14 cellular contexts compared by ENCODE assay signal in genomic region chr4:151806511-151806927, GRCh38. TPM values are rescaled to one million over a fixed set of nuclear protein-coding genes. Genes with fewer than 3 reads are reported as not detected.
DNase-seq lines count a peak whose midpoint lies in the region; ATAC-seq, FAIRE-seq and TF ChIP-seq lines count a peak whose summit lies in the region.
"Had no signal": no experiment of that assay in that cellular context is flagged by ENCODE, and none has a peak within 500 bp of the region (broad histone marks: within the 10 kb centered on the region; RNA-seq: fewer than 3 reads in every experiment).

No MANE protein-coding gene starts in this region.

- H3K4me3 Mint-ChIP-seq in GM23338 (no peak overlapping the region), astrocyte (ENCODE audit: unreplicated experiment) (no peak overlapping the region), H9 (no peak overlapping the region)
- H3K4me3 Mint-ChIP-seq: activated CD4-positive, alpha-beta memory T cell treated with anti-CD3 and anti-CD28 coated beads for 36 hours; natural killer cell had no signal

- H3K9me3 ChIP-seq in astrocyte (ENCODE audit: insufficient read depth, low read depth, low read length) (peaks cover 3% of the 10 kb centered on the region), right atrium auricular region (no peaks in the 10 kb centered on the region), suprapubic skin (no peaks in the 10 kb centered on the region), H9 (ENCODE audit: control insufficient read depth, low read depth, low read length) (peaks cover 6% of the 10 kb centered on the region), Peyer's patch (no peaks in the 10 kb centered on the region)
- H3K9me3 ChIP-seq: vagina had no signal

- peaks cover 20% of the 10 kb centered on the region for H3K36me3 Mint-ChIP-seq in GM23338 (ENCODE audit: low read depth)
- H3K36me3 Mint-ChIP-seq in astrocyte (ENCODE audit: low read depth, unreplicated experiment), result no peaks in the 10 kb centered on the region
- peaks cover 0 to 7% (median 5%) of the 10 kb centered on the region in 3 experiments; a peak in 3 of 7 replicates for H3K36me3 Mint-ChIP-seq in H9 (ENCODE audit: insufficient read depth in 1 of 3, low read depth in 3 of 3)
- H3K36me3 Mint-ChIP-seq: activated CD4-positive, alpha-beta memory T cell treated with anti-CD3 and anti-CD28 coated beads for 36 hours; natural killer cell had no signal

- H3K27me3 Mint-ChIP-seq in GM23338 (ENCODE audit: insufficient read depth, low read depth, poor library complexity) (peaks cover 5% of the 10 kb centered on the region), astrocyte (ENCODE audit: low read depth, unreplicated experiment) (peaks cover 2% of the 10 kb centered on the region), H9 (ENCODE audit: low read depth) (no peaks in the 10 kb centered on the region; the same call in none of the 2 replicates)
- H3K27me3 Mint-ChIP-seq: activated CD4-positive, alpha-beta memory T cell treated with anti-CD3 and anti-CD28 coated beads for 36 hours had no signal

- H3K4me3 ChIP-seq in GM23338 (no peak overlapping the region), astrocyte (ENCODE audit: insufficient read depth, low read depth, low read length) (no peak overlapping the region), right atrium auricular region (no peak overlapping the region), suprapubic skin (no peak overlapping the region), Peyer's patch (no peak overlapping the region)
- H3K4me3 ChIP-seq: SK-N-MC, vagina had no signal

- peaks cover 11% of the 10 kb centered on the region; the same call in 1 of the 2 replicates for H3K9me2 ChIP-seq in GM23338 (ENCODE audit: insufficient read depth)

- no peaks in the 10 kb centered on the region for H3K79me2 ChIP-seq in GM23338 (replicated peaks; ENCODE audit: insufficient read depth)
- no peaks in the 10 kb centered on the region for H3K79me2 ChIP-seq in astrocyte (ENCODE audit: insufficient read depth, low read length)
- H3K79me2 ChIP-seq in H9 (ENCODE audit: insufficient read depth, low read length), result no peaks in the 10 kb centered on the region

- H3K79me1 ChIP-seq in H9 (ENCODE audit: insufficient read depth, low read depth, low read length, poor library complexity, severe bottlenecking), result no peaks in the 10 kb centered on the region

- H4K5ac ChIP-seq in H9 (ENCODE audit: insufficient read length, low read depth, low read length), result no peak overlapping the region

- TF ChIP-seq EP300 in suprapubic skin (IDR thresholded peaks at IDR 0.05), result no peak

- H2BK12ac ChIP-seq in H9 (ENCODE audit: insufficient read length, low read depth, low read length), result no peak overlapping the region

- DNase-seq in GM23338 (ENCODE audit: low spot score) (no peak), astrocyte (ENCODE audit: low read depth) (peak; percentile 84), right atrium auricular region (ENCODE audit: low spot score) (no peak), suprapubic skin (ENCODE audit: low spot score in 2 of 2) (no peak), H9 (no peak), Peyer's patch (no peak), SHP77 (lab: John Stamatoyannopoulos, UW) (no peak)
- DNase-seq: activated CD4-positive, alpha-beta memory T cell treated with anti-CD3 and anti-CD28 coated beads for 36 hours; natural killer cell had no signal

- H4K91ac ChIP-seq in H9 (ENCODE audit: insufficient read length, low read depth, low read length), result no peak overlapping the region

- no peak overlapping the region for H3K23ac ChIP-seq in H9 (ENCODE audit: insufficient read length, low read depth, low read length)

- peaks cover 18% of the 10 kb centered on the region for H3K9me3 Mint-ChIP-seq in GM23338
- peaks cover 4% of the 10 kb centered on the region for H3K9me3 Mint-ChIP-seq in astrocyte (ENCODE audit: unreplicated experiment)
- peaks cover 0 to 3% of the 10 kb centered on the region in 2 experiments; a peak in 2 of 5 replicates for H3K9me3 Mint-ChIP-seq in H9
- H3K9me3 Mint-ChIP-seq: activated CD4-positive, alpha-beta memory T cell treated with anti-CD3 and anti-CD28 coated beads for 36 hours; natural killer cell had no signal

- H3K9ac ChIP-seq in astrocyte (ENCODE audit: low read length) (peak overlapping the region; percentile 26), H9 (ENCODE audit: extremely low read depth, insufficient read length, low read length) (no peak overlapping the region)

- no peak overlapping the region for H3K14ac ChIP-seq in H9 (ENCODE audit: insufficient read depth, low read length)

- H3K27ac ChIP-seq in GM23338 (ENCODE audit: low read depth) (no peak overlapping the region), astrocyte (ENCODE audit: low read depth, low read length) (peak overlapping the region; percentile 62), right atrium auricular region (peak overlapping the region; percentile 71 to 85), suprapubic skin (peak overlapping the region; percentile 67), H9 (ENCODE audit: insufficient read length, low read depth, low read length) (no peak overlapping the region), Peyer's patch (peak overlapping the region in 1 of 4 donors; percentile 15)
- H3K27ac ChIP-seq: SK-N-MC had no signal

- H3K4ac ChIP-seq in H9 (ENCODE audit: low read depth, low read length), result no peak overlapping the region

- H3T11ph ChIP-seq in H9 (ENCODE audit: low read length), result no peak overlapping the region

- H4K8ac ChIP-seq in H9 (replicated peaks; ENCODE audit: insufficient read length, low read depth, low read length), result no peak overlapping the region

- no peaks in the 10 kb centered on the region for H3K23me2 ChIP-seq in H9 (ENCODE audit: insufficient read length, low read depth, low read length, poor library complexity, severe bottlenecking)

- H3K4me1 ChIP-seq in GM23338 (ENCODE audit: insufficient read depth), result peaks cover 23% of the 10 kb centered on the region
- peaks cover 20% of the 10 kb centered on the region for H3K4me1 ChIP-seq in astrocyte (ENCODE audit: insufficient read depth, low read length)
- H3K4me1 ChIP-seq in right atrium auricular region, result peaks cover 0 to 18% of the 10 kb centered on the region in 2 donors
- peaks cover 26% of the 10 kb centered on the region for H3K4me1 ChIP-seq in suprapubic skin
- H3K4me1 ChIP-seq in H9 (ENCODE audit: insufficient read depth, low read length), result peaks cover 14% of the 10 kb centered on the region; the same call in 1 of the 2 replicates
- H3K4me1 ChIP-seq in Peyer's patch, result no peaks in the 10 kb centered on the region
- H3K4me1 ChIP-seq: vagina had no signal

- no peak overlapping the region for H3K18ac ChIP-seq in H9 (ENCODE audit: insufficient read length, low read depth, low read length)

- H3K4me1 Mint-ChIP-seq in GM23338 (peaks cover 41% of the 10 kb centered on the region), astrocyte (ENCODE audit: low read depth, unreplicated experiment) (peaks cover 18% of the 10 kb centered on the region), H9 (peaks cover 47 to 62% of the 10 kb centered on the region in 2 experiments)
- H3K4me1 Mint-ChIP-seq: natural killer cell had no signal

- H3K56ac ChIP-seq in H9 (ENCODE audit: insufficient read length, low read depth, low read length), result no peak overlapping the region

- H3F3A ChIP-seq in GM23338 (replicated peaks; ENCODE audit: low read depth), result 0 out of 2 replicates have a peak, but pooled peaks cover 6% of the 10 kb centered on the region

- WGBS in suprapubic skin, result 43% methylated on average over 6 of the region's 6 CpGs
- no CpG with 5 or more reads among the region's 6 CpGs for WGBS in H9 (ENCODE audit: extremely low coverage, insufficient read length, low lambda C conversion rate)

- H2AFZ ChIP-seq in GM23338 (0 out of 2 replicates have a peak overlapping the region, but pooled peaks have one; percentile 1), astrocyte (ENCODE audit: low read depth, low read length) (peak overlapping the region; percentile 32), H9 (ENCODE audit: low read length) (no peak overlapping the region)

- no peak overlapping the region for H2BK120ac ChIP-seq in H9 (ENCODE audit: low read depth, low read length, poor library complexity, severe bottlenecking)

- peak; percentile 100 for FAIRE-seq in astrocyte (lab: Jason Lieb, UNC)
- FAIRE-seq: bronchial epithelial cell, G401.6 had no signal

- no peak overlapping the region for H2BK20ac ChIP-seq in H9 (ENCODE audit: low read depth, low read length, poor library complexity, severe bottlenecking)

- no peak overlapping the region for H2BK5ac ChIP-seq in H9 (ENCODE audit: insufficient read length, low read length)

- ATAC-seq in GM23338 (no peak), GM18858 (IDR thresholded peaks at IDR 0.05; ENCODE audit: unreplicated experiment) (no peak)
- ATAC-seq: natural killer cell had no signal

- no peaks in the 10 kb centered on the region for H3K27me3 ChIP-seq in GM23338 (ENCODE audit: insufficient read depth)
- H3K27me3 ChIP-seq in astrocyte (ENCODE audit: insufficient read depth, low read length), result no peaks in the 10 kb centered on the region
- H3K27me3 ChIP-seq in right atrium auricular region, result no peaks in the 10 kb centered on the region
- no peaks in the 10 kb centered on the region for H3K27me3 ChIP-seq in suprapubic skin
- no peaks in the 10 kb centered on the region for H3K27me3 ChIP-seq in H9 (ENCODE audit: insufficient read depth, low read length)
- H3K27me3 ChIP-seq in Peyer's patch, result no peaks in the 10 kb centered on the region
- H3K27me3 ChIP-seq: vagina had no signal

- H3K4me2 ChIP-seq in GM23338 (no peak overlapping the region), astrocyte (ENCODE audit: low read length) (peak overlapping the region; percentile 37), H9 (ENCODE audit: insufficient read depth, insufficient read length, low read length) (no peak overlapping the region)

- TF ChIP-seq CTCF in GM23338 (conservative IDR thresholded peaks at IDR 0.05; ENCODE audit: low read depth in 2 of 2) (no peak), astrocyte (IDR thresholded peaks at IDR 0.05; ENCODE audit: insufficient read depth, low read depth, low read length) (no peak), right atrium auricular region (IDR thresholded peaks at IDR 0.05) (no peak), suprapubic skin (IDR thresholded peaks at IDR 0.05) (no peak), H9 (conservative IDR thresholded peaks at IDR 0.05) (no peak), Peyer's patch (IDR thresholded peaks at IDR 0.05) (no peak)

- no peak overlapping the region for H3K27ac Mint-ChIP-seq in GM23338
- peak overlapping the region; percentile 97 for H3K27ac Mint-ChIP-seq in astrocyte (ENCODE audit: unreplicated experiment)
- H3K27ac Mint-ChIP-seq in H9, result peak overlapping the region in 1 of 3 experiments; percentile 35; a peak in 2 of 7 replicates
- H3K27ac Mint-ChIP-seq: activated CD4-positive, alpha-beta memory T cell treated with anti-CD3 and anti-CD28 coated beads for 36 hours; natural killer cell had no signal

- TF ChIP-seq POLR2A in suprapubic skin (IDR thresholded peaks at IDR 0.05) (no peak), Peyer's patch (IDR thresholded peaks at IDR 0.05) (no peak)

- no peaks in the 10 kb centered on the region for H4K20me1 ChIP-seq in GM23338 (replicated peaks; ENCODE audit: insufficient read depth)
- no peaks in the 10 kb centered on the region for H4K20me1 ChIP-seq in astrocyte (ENCODE audit: insufficient read depth, low read length)
- no peaks in the 10 kb centered on the region for H4K20me1 ChIP-seq in H9 (ENCODE audit: control insufficient read depth, insufficient read depth, insufficient read length)

- H3K36me3 ChIP-seq in GM23338 (ENCODE audit: insufficient read depth), result no peaks in the 10 kb centered on the region
- H3K36me3 ChIP-seq in astrocyte (ENCODE audit: insufficient read depth, low read length), result no peaks in the 10 kb centered on the region
- H3K36me3 ChIP-seq in right atrium auricular region, result no peaks in the 10 kb centered on the region
- H3K36me3 ChIP-seq in suprapubic skin, result no peaks in the 10 kb centered on the region
- no peaks in the 10 kb centered on the region for H3K36me3 ChIP-seq in Peyer's patch
- H3K36me3 ChIP-seq: vagina had no signal

- no peak overlapping the region for H2AK5ac ChIP-seq in H9 (ENCODE audit: insufficient read length, low read length)

- no peak overlapping the region for H2BK15ac ChIP-seq in H9 (ENCODE audit: low read depth, low read length)

RNA-seq across cellular contexts. Expression of gene GATB, which starts 45.7 kb away (rescaled TPM):
- 17.7 and 19.4 TPM in 2 replicates for total RNA-seq in GM23338 (2014; rRNA removed; shearing (Covaris generic))
- 16.9 and 18.9 TPM in 2 replicates for polyA plus RNA-seq in GM23338 (2016; fragmentation: Nextera tagmentation; extraction: Ambion mirVana)
- total RNA-seq in astrocyte, result 16.4 and 20.8 TPM in 2 replicates
- 100 to 1,000 TPM in 1 of 2 donors, 10 to 100 TPM in 1; 28.1 to 131 TPM for total RNA-seq in right atrium auricular region
- 10 to 100 TPM; 34.3 to 66.3 (median 47.2) TPM for total RNA-seq in suprapubic skin
- total RNA-seq in H9 (2021), result 18.9 and 21.2 TPM in 2 replicates
- total RNA-seq in Peyer's patch, result 10 to 100 TPM; 19.6 to 28.9 (median 23.8) TPM

Comparison
In these comparisons a context has a peak if more than half of its experiments do, and no peak if none do; other contexts are left out.
1. H3K27ac ChIP-seq: peak in astrocyte (single experiment), right atrium auricular region (2 of 2) and suprapubic skin (single experiment); none in GM23338 (single experiment) and H9 (single experiment).